1 cellular context compared by ENCODE assay signal in the genomic region with DNA sequence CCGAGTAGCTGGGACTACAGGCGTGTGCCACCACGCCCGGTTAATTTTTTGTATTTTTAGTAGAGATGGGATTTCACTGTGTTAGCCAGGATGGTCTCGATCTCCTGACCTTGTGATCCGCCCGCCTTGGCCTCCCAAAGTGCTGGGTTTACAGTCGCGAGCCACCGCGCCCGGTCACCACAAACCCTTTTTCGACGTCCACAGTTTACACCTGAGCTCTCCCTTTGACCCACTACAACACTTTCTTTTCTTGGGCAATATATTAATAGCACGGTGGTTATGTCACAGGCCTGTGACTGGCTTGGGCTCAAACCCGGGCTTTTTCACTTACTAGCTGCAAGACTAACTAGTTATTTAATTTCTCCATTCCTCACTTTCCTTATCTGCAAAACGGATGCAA.
TF ChIP-seq lines count a peak whose summit lies in the region.

No MANE protein-coding gene starts in this region.

TF ChIP-seq in K562, 482 proteins besides CTCF, POLR2A, EP300 and RAD21:
- TF ChIP-seq TEAD1 (CRISPR knock-in tag; IDR thresholded peaks at IDR 0.05) (peak in 1 of 2 experiments; percentile 21; a peak in 1 of 4 replicates), HMBOX1 (IDR thresholded peaks at IDR 0.05) (peak; percentile 46; the same call in 1 of the 2 replicates)
